9 cellular contexts compared by ENCODE assay signal in the genomic region with DNA sequence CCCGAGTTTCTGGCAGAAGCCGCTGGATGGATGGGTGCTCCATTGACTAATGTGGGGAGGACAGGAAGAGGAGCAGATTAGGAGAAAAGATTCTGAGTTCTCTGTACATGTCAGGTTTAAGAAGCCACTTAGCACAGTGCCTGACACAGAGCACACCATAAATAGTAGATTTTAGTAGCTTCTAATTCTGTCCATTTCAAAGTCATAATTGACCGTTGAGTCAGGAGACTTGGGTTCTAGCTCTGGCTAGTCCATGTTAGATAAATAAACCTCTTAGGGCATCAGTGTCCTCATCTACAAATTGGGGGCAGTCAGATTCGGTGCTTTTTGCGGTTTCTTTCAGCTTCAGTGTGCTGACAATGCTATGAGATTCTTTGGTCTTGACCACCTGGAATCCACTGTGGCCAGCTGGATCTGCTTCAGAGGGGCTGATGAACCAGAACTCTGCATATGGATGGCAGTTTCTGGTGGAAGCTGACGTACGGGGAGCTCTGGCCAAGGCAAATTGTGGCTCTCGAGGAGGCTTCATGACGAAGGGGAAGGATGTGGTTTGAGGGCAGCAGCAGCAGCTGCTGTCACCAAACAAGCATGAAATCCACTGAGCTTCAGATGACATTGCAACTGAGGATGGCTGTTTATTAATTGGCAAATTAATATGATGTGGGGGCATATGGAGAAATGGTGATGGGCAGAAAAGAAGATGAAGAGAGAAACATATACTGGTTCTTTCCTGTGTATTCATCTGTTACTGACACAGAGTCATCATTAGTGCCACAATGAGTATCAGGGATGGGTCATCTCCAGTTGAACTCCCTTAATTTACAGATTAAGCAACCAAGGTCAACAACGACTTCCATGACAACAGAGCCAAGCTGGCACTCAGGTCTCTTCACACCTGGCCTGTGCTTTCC.
A peak's percentile ranks its signal among the peaks of the same experiment; 100 is the strongest.
DNase-seq lines count a peak whose midpoint lies in the region; ATAC-seq and TF ChIP-seq lines count a peak whose summit lies in the region.
"Had no signal": no experiment of that assay in that cellular context is flagged by ENCODE, and none has a peak within 500 bp of the region (broad histone marks: within the 10 kb centered on the region; RNA-seq: fewer than 3 reads in every experiment).

No MANE protein-coding gene starts in this region.

- H3K27me3 Mint-ChIP-seq in natural killer cell (ENCODE audit: low read depth in 2 of 2) = no peaks in the 10 kb centered on the region

- H3K9me3 Mint-ChIP-seq in natural killer cell = no peaks in the 10 kb centered on the region

- DNase-seq in A172 (ENCODE audit: low spot score) (peak; percentile 40), Peyer's patch (peak in 2 of 3 donors; percentile 79 to 88), natural killer cell (peak; percentile 70), posterior cingulate gyrus (no peak), NCI-H1105 (lab: John Stamatoyannopoulos, UW) (no peak)
- peak; percentile 32 for DNase-seq in activated T-helper 9 cell treated with anti-CD3 and anti-CD28 coated beads, Interleukin-2, amount 50 U/mL, for 16 hours (ENCODE audit: low read depth)

- no peaks in the 10 kb centered on the region for H3K36me3 ChIP-seq in Peyer's patch

- no peaks in the 10 kb centered on the region for H3K36me3 Mint-ChIP-seq in natural killer cell

- intact Hi-C loops in natural killer cell (cut with micrococcal nuclease) = loop anchor here (1.0 to 5.0 kb wide), 5 partner anchors 10 to 1016 kb away; a partner anchor contains a TSS
- intact Hi-C loops in posterior cingulate gyrus (cut with DNase I) = loop anchor here (10.0 kb wide), 1 partner anchor 56 kb away; no protein-coding TSS in a partner anchor

- no peak for TF ChIP-seq POLR2A in Peyer's patch (IDR thresholded peaks at IDR 0.05)

- H3K4me3 ChIP-seq in Peyer's patch = no peak overlapping the region

- no peaks in the 10 kb centered on the region for H3K27me3 ChIP-seq in Peyer's patch

- H3K4me3 Mint-ChIP-seq in natural killer cell = peak overlapping the region; percentile 79

- H3K27ac Mint-ChIP-seq in natural killer cell = peak overlapping the region; percentile 94 to 96

- TF ChIP-seq CTCF in Peyer's patch (IDR thresholded peaks at IDR 0.05) (no peak), natural killer cell (IDR thresholded peaks at IDR 0.05) (no peak)

- ATAC-seq in GM18868 (IDR thresholded peaks at IDR 0.05; ENCODE audit: unreplicated experiment) (peak; percentile 88), HG03103 (IDR thresholded peaks at IDR 0.05; ENCODE audit: low read depth, unreplicated experiment) (peak; percentile 93), natural killer cell (peak; percentile 81 to 94 (median 90))

- no peaks in the 10 kb centered on the region for H3K9me3 ChIP-seq in Peyer's patch

- H3K4me1 Mint-ChIP-seq in natural killer cell = peaks cover 51 to 55% of the 10 kb centered on the region in 2 donors

- peaks cover 0 to 11% (median 7%) of the 10 kb centered on the region in 4 donors for H3K4me1 ChIP-seq in Peyer's patch

- peak overlapping the region; percentile 39 to 72 (median 62) for H3K27ac ChIP-seq in Peyer's patch
- H3K27ac ChIP-seq: epithelial cell of prostate had no signal

Comparison
In these comparisons a context has a peak if more than half of its experiments do, and no peak if none do; other contexts are left out.
1. DNase-seq: peak in A172 (single experiment), Peyer's patch (2 of 3), activated T-helper 9 cell treated with anti-CD3 and anti-CD28 coated beads, Interleukin-2, amount 50 U/mL, for 16 hours (single experiment) and natural killer cell (single experiment); none in posterior cingulate gyrus (0 of 10) and NCI-H1105 (single experiment).
2. Peak in every context shown above with its lines, with median percentiles within 50 percentile points of each other: ATAC-seq.